Comparison of ENCODE assay signal across 1 cellular context in the genomic region with DNA sequence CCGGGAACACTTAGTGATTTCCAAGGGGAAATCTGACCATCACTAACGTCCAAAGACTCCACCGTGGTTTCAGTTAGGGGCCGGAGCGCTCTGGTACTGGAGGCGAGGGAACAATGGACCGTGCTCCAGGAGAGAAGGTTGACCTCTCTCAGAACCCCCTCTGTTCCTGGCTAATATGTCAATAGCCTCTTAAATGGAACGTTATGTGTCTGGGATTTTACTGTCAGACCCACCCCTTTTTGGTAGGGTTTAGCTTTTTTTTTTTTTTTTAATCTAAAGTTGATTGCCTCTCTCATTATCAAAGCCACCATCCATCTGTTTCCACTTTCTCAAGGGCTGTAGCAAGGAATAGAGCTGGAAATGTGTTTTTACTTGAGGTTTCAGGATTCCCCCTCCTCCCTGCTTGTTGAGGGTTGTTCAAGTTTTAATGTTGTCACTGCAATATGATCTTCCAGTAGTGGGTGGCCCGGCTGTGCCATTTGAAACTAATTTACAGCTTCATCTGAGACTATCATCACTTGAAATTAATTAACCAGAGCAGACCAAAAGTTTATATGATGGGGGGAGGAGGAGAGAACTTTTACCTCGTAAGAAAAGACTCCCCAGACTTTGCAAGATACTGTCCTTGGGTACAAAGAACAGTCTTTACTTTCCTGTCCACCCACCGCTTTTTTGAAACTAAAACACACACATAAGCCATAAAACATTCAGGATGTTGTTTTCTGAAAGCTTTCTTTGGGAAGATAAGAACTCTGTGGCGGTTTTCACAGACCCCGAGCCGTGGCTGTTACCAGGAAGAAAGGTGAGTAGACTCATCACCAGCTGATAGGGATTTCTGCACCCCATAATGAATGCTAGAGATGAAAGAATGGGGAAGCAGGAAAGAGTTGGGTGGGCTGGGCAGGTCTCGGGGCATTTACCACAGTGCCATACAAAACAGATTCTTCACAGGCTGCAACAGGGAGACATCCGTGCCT.
TF ChIP-seq lines count a peak whose summit lies in the region.

No MANE protein-coding gene starts in this region.

TF ChIP-seq in SK-N-SH treated with all-trans-retinoic acid at 6 μM for 48 hours, 23 proteins besides CTCF, POLR2A, EP300 and RAD21 (continued from another document):
- TF ChIP-seq CSRNP3 (CRISPR knock-in tag; IDR thresholded peaks at IDR 0.05) (no peak), ZC3H10 (CRISPR knock-in tag; IDR thresholded peaks at IDR 0.05) (no peak)
